8 cellular contexts compared by ENCODE assay signal in genomic region chr19:8514505-8515009, GRCh38. TPM values are rescaled to one million over a fixed set of nuclear protein-coding genes. Genes with fewer than 3 reads are reported as not detected.
DNase-seq lines count a peak whose midpoint lies in the region; ATAC-seq, FAIRE-seq and TF ChIP-seq lines count a peak whose summit lies in the region.
"Not testable (repeated sequence)": the region's sequence is repeated elsewhere in the genome, so short reads cannot be mapped to it uniquely, and the experiment has no call there.

No MANE protein-coding gene starts in this region.

- peak overlapping the region; percentile 96 for H3K4me3 Mint-ChIP-seq in activated naive CD8-positive, alpha-beta T cell treated with anti-CD3 and anti-CD28 coated beads, Interleukin-2, amount 10 ng/mL, durations not matched to agents 7 days and 5 days
- peak overlapping the region; percentile 94 for H3K4me3 Mint-ChIP-seq in nephron progenitor cell
- H3K4me3 Mint-ChIP-seq in stimulated activated naive B cell treated with anti-CD40 and anti-IgM and Interleukin-4, amounts not matched to agents 10 μg/mL and 1 μg/mL and 100 μg/mL, for 72 hours, result peak overlapping the region; percentile 96 to 97

- not testable (repeated sequence) for ATAC-seq in activated naive CD8-positive, alpha-beta T cell treated with anti-CD3 and anti-CD28 coated beads, Interleukin-2, amount 10 ng/mL, durations not matched to agents 7 days and 5 days (ENCODE audit: low read depth); stimulated activated naive B cell treated with anti-CD40 and anti-IgM and Interleukin-4, amounts not matched to agents 10 μg/mL and 1 μg/mL and 100 μg/mL, for 72 hours (replicated peaks)

- H3K4me1 ChIP-seq in SK-N-SH (ENCODE audit: control insufficient read depth in 1 of 2, insufficient read depth in 2 of 2, low read depth in 1 of 2, low read length in 1 of 2), result peaks cover 10 to 16% of the 10 kb centered on the region in 2 experiments; a peak in 3 of 4 replicates
- H3K4me1 ChIP-seq in H1 (replicated peaks in 1 of 4; ENCODE audit: control insufficient read depth in 3 of 4, insufficient read depth in 4 of 4, low read length in 3 of 4), result peaks cover 0 to 14% (median 8%) of the 10 kb centered on the region in 4 experiments; a peak in 6 of 7 replicates
- H3K4me1 ChIP-seq in iPS-20b (ENCODE audit: insufficient read depth, low read length), result not testable (repeated sequence)

- TF ChIP-seq CTCF in AG09309 (IDR thresholded peaks at IDR 0.05; ENCODE audit: control insufficient read depth, insufficient read depth, low read depth, low read length, missing control alignments); HFF-Myc (IDR thresholded peaks at IDR 0.05; ENCODE audit: low read depth, low read length, missing control alignments); SK-N-SH (IDR thresholded peaks at IDR 0.05); H1 (IDR thresholded peaks at IDR 0.05; ENCODE audit: control extremely low read depth in 1 of 3, insufficient read depth in 1 of 3, low read depth in 1 of 3, low read length in 3 of 3); nephron progenitor cell (IDR thresholded peaks at IDR 0.05): not testable (repeated sequence)

- TF ChIP-seq POLR2A in H1 (IDR thresholded peaks at IDR 0.05; ENCODE audit: control extremely low read depth in 1 of 2, low read depth in 2 of 2, low read length in 2 of 2), result not testable (repeated sequence)

- not testable (repeated sequence) for H3K27me3 ChIP-seq in SK-N-SH (ENCODE audit: insufficient read depth); H1 (replicated peaks in 1 of 4; ENCODE audit: control insufficient read depth in 3 of 4, extremely low read depth in 1 of 4, insufficient read depth in 3 of 4, low read length in 3 of 4); iPS-20b (ENCODE audit: insufficient read depth, low read length)

- peak overlapping the region; percentile 97; the same call in 1 of the 2 replicates for H2BK5ac ChIP-seq in H1 (ENCODE audit: low read depth, low read length)

- H3K23me2 ChIP-seq in H1 (ENCODE audit: low read depth, low read length), result not testable (repeated sequence)

- H4K20me1 ChIP-seq in SK-N-SH (ENCODE audit: insufficient read depth); H1 (replicated peaks in 1 of 2; ENCODE audit: control insufficient read depth in 1 of 2, insufficient read depth in 2 of 2, low read length in 2 of 2): not testable (repeated sequence)

- H2AFZ ChIP-seq in SK-N-SH (ENCODE audit: low read depth), result peak overlapping the region; percentile 86
- H2AFZ ChIP-seq in H1 (ENCODE audit: low read length), result not testable (repeated sequence)

- H3K9me3 Mint-ChIP-seq in activated naive CD8-positive, alpha-beta T cell treated with anti-CD3 and anti-CD28 coated beads, Interleukin-2, amount 10 ng/mL, durations not matched to agents 7 days and 5 days; nephron progenitor cell; stimulated activated naive B cell treated with anti-CD40 and anti-IgM and Interleukin-4, amounts not matched to agents 10 μg/mL and 1 μg/mL and 100 μg/mL, for 72 hours: not testable (repeated sequence)

- not testable (repeated sequence) for TF ChIP-seq RAD21 in SK-N-SH (IDR thresholded peaks at IDR 0.05; ENCODE audit: low read length); H1 (IDR thresholded peaks at IDR 0.05 in 1 of 2, conservative IDR thresholded peaks at IDR 0.05 in 1 of 2; ENCODE audit: low read depth in 2 of 2, low read length in 2 of 2)

- POLR2A ChIA-PET in SK-N-SH (lab: Yijun Ruan, JAX) (interaction anchor here (0.9 to 2.9 kb wide), 9 partner anchors 9 to 193 kb away, joined by 3 to 18 read pairs (median 5); partner anchors contain the start of genes HNRNPM, NDUFA7 and RPS28), H1 (lab: Charles Lee; ENCODE audit: partially characterized antibody) (interaction anchor here (0.6 to 4.5 kb wide), 13 partner anchors 10 to 1722 kb away, joined by 3 to 73 read pairs (median 4); partner anchors contain the start of genes RAB11B and TIMM44)
- POLR2A ChIA-PET in activated naive CD8-positive, alpha-beta T cell treated with anti-CD3 and anti-CD28 coated beads, Interleukin-2, amount 10 ng/mL, durations not matched to agents 7 days and 5 days (lab: Charles Lee), result interaction anchor here (0.6 to 7.9 kb wide), 18 partner anchors 10 to 1254 kb away, joined by 3 to 107 read pairs (median 16); partner anchors contain the start of genes HNRNPM, MARCHF2, MYO1F and NDUFA7

- peaks cover 41% of the 10 kb centered on the region for H3K4me1 Mint-ChIP-seq in activated naive CD8-positive, alpha-beta T cell treated with anti-CD3 and anti-CD28 coated beads, Interleukin-2, amount 10 ng/mL, durations not matched to agents 7 days and 5 days
- peaks cover 36% of the 10 kb centered on the region for H3K4me1 Mint-ChIP-seq in nephron progenitor cell
- H3K4me1 Mint-ChIP-seq in stimulated activated naive B cell treated with anti-CD40 and anti-IgM and Interleukin-4, amounts not matched to agents 10 μg/mL and 1 μg/mL and 100 μg/mL, for 72 hours, result peaks cover 21 to 35% of the 10 kb centered on the region in 2 donors

- not testable (repeated sequence) for FAIRE-seq in H1 (lab: Jason Lieb, UNC)

- H3K4me3 ChIP-seq in AG09309 (ENCODE audit: control insufficient read depth, low read depth, low read length) (peak overlapping the region; percentile 52), HFF-Myc (replicated peaks; ENCODE audit: low read depth, low read length) (peak overlapping the region; percentile 56), SK-N-SH (ENCODE audit: low read depth in 2 of 2, low read length in 1 of 2) (peak overlapping the region; percentile 63 to 65), H1 (ENCODE audit: extremely low read depth in 1 of 4, insufficient read depth in 2 of 4, low read depth in 3 of 4, low read length in 4 of 4) (peak overlapping the region; percentile 61 to 86 (median 76); a peak in 5 of 8 replicates), iPS-20b (ENCODE audit: low read length) (peak overlapping the region; percentile 77)

- peak overlapping the region; percentile 91; the same call in 1 of the 2 replicates for H3K4me2 ChIP-seq in SK-N-SH
- peak overlapping the region; percentile 43 to 91; a peak in 3 of 4 replicates for H3K4me2 ChIP-seq in H1 (ENCODE audit: insufficient read depth in 1 of 2, low read depth in 2 of 2, low read length in 2 of 2)

- H3F3A ChIP-seq in SK-N-SH (replicated peaks; ENCODE audit: insufficient read depth), result not testable (repeated sequence)

- DNase-seq in AG09309 (ENCODE audit: low read depth); HFF-Myc (ENCODE audit: extremely low read depth, low read depth); SK-N-SH; activated naive CD8-positive, alpha-beta T cell treated with anti-CD3 and anti-CD28 coated beads, Interleukin-2, amount 10 ng/mL, durations not matched to agents 7 days and 5 days; H1 (ENCODE audit: low read depth in 1 of 2, low spot score in 2 of 2); nephron progenitor cell; stimulated activated naive B cell treated with anti-CD40 and anti-IgM and Interleukin-4, amounts not matched to agents 10 μg/mL and 1 μg/mL and 100 μg/mL, for 72 hours: not testable (repeated sequence)

- H3K14ac ChIP-seq in H1 (ENCODE audit: insufficient read length), result not testable (repeated sequence)

- 74% methylated on average over 21 of the region's 21 CpGs for WGBS in SK-N-SH (ENCODE audit: low lambda C conversion rate)
- 89% methylated on average over 21 of the region's 21 CpGs; no CpG with 5 or more reads in 1 of the 2 experiments for WGBS in H1 (ENCODE audit: extremely low coverage in 1 of 2, insufficient coverage in 1 of 2, insufficient read length in 1 of 2, insufficient replicate concordance in 2 of 2, low coverage in 1 of 2, low lambda C conversion rate in 2 of 2, missing lambda C conversion rate in 1 of 2), 2 experiments

- H3K56ac ChIP-seq in H1 (replicated peaks; ENCODE audit: insufficient read length, low read depth, low read length), result not testable (repeated sequence)

- TF ChIP-seq EP300 in SK-N-SH (IDR thresholded peaks at IDR 0.05; ENCODE audit: borderline replicate concordance in 1 of 2, low read depth in 1 of 2, low read length in 1 of 2); H1 (IDR thresholded peaks at IDR 0.05; ENCODE audit: borderline replicate concordance in 1 of 2, low read depth in 2 of 2, low read length in 2 of 2): not testable (repeated sequence)

- not testable (repeated sequence) for H3K79me1 ChIP-seq in H1 (ENCODE audit: low read depth, low read length)

- H2BK15ac ChIP-seq in H1 (ENCODE audit: low read length), result not testable (repeated sequence)

- H3K9me2 ChIP-seq in SK-N-SH, result not testable (repeated sequence)

- H4K5ac ChIP-seq in H1 (ENCODE audit: insufficient read length, low read depth, low read length), result not testable (repeated sequence)

- not testable (repeated sequence) for H2BK120ac ChIP-seq in H1 (replicated peaks; ENCODE audit: low read depth, low read length)

- 0 out of 2 replicates have a peak overlapping the region, but pooled peaks have one; percentile 19 for H4K8ac ChIP-seq in H1 (ENCODE audit: extremely low read depth, insufficient read depth, low read length)

- not testable (repeated sequence) for H3K4ac ChIP-seq in H1 (replicated peaks; ENCODE audit: insufficient read length, low read depth, low read length)

- H4K91ac ChIP-seq in H1 (replicated peaks; ENCODE audit: insufficient read length, low read length), result not testable (repeated sequence)

- H3K27me3 Mint-ChIP-seq in activated naive CD8-positive, alpha-beta T cell treated with anti-CD3 and anti-CD28 coated beads, Interleukin-2, amount 10 ng/mL, durations not matched to agents 7 days and 5 days; stimulated activated naive B cell treated with anti-CD40 and anti-IgM and Interleukin-4, amounts not matched to agents 10 μg/mL and 1 μg/mL and 100 μg/mL, for 72 hours: not testable (repeated sequence)
- peaks cover 21% of the 10 kb centered on the region for H3K27me3 Mint-ChIP-seq in nephron progenitor cell (ENCODE audit: low read depth, poor library complexity)

- H2AK5ac ChIP-seq in H1 (ENCODE audit: low read depth, low read length), result not testable (repeated sequence)

- H3K9me3 ChIP-seq in SK-N-SH; H1 (ENCODE audit: insufficient read depth in 2 of 2, low read depth in 1 of 2, low read length in 1 of 2); iPS-20b (ENCODE audit: insufficient read depth, low read depth, low read length): not testable (repeated sequence)

- peak overlapping the region; percentile 86; the same call in 1 of the 2 replicates for H3K18ac ChIP-seq in H1 (ENCODE audit: extremely low read depth, low read length)

- H3K9ac ChIP-seq in SK-N-SH (peak overlapping the region; percentile 94; the same call in 1 of the 2 replicates), iPS-20b (ENCODE audit: low read depth, low read length) (peak overlapping the region; percentile 85; the same call in 1 of the 2 replicates)
- not testable (repeated sequence) for H3K9ac ChIP-seq in H1 (replicated peaks in 1 of 4; ENCODE audit: extremely low read depth in 1 of 4, low read depth in 3 of 4, low read length in 3 of 4)

- not testable (repeated sequence) for H3K23ac ChIP-seq in H1 (ENCODE audit: insufficient read length)

- H3K36me3 Mint-ChIP-seq in activated naive CD8-positive, alpha-beta T cell treated with anti-CD3 and anti-CD28 coated beads, Interleukin-2, amount 10 ng/mL, durations not matched to agents 7 days and 5 days; nephron progenitor cell (ENCODE audit: low read depth): not testable (repeated sequence)
- H3K36me3 Mint-ChIP-seq in stimulated activated naive B cell treated with anti-CD40 and anti-IgM and Interleukin-4, amounts not matched to agents 10 μg/mL and 1 μg/mL and 100 μg/mL, for 72 hours, result peaks cover 10 to 11% of the 10 kb centered on the region in 2 donors

- CTCF ChIA-PET in SK-N-SH (lab: Yijun Ruan, JAX), result interaction anchor here (0.7 to 1.9 kb wide), 5 partner anchors 9 to 178 kb away, joined by 3 to 7 read pairs (median 4); no protein-coding TSS in a partner anchor
- CTCF ChIA-PET in H1 (lab: Charles Lee; ENCODE audit: partially characterized antibody), result interaction anchor here (1.0 to 2.2 kb wide), 8 partner anchors 9 to 64 kb away, joined by 3 to 15 read pairs (median 4); no protein-coding TSS in a partner anchor

- H3K79me2 ChIP-seq in SK-N-SH (ENCODE audit: insufficient read depth); H1 (ENCODE audit: control insufficient read depth in 1 of 2, insufficient read depth in 2 of 2, low read length in 2 of 2): not testable (repeated sequence)

- peak overlapping the region; percentile 96 for H3K27ac Mint-ChIP-seq in activated naive CD8-positive, alpha-beta T cell treated with anti-CD3 and anti-CD28 coated beads, Interleukin-2, amount 10 ng/mL, durations not matched to agents 7 days and 5 days
- H3K27ac Mint-ChIP-seq in nephron progenitor cell, result not testable (repeated sequence)
- peak overlapping the region; percentile 100 for H3K27ac Mint-ChIP-seq in stimulated activated naive B cell treated with anti-CD40 and anti-IgM and Interleukin-4, amounts not matched to agents 10 μg/mL and 1 μg/mL and 100 μg/mL, for 72 hours

- not testable (repeated sequence) for H2BK20ac ChIP-seq in H1 (ENCODE audit: low read length)

- not testable (repeated sequence) for H2BK12ac ChIP-seq in H1 (ENCODE audit: low read depth, low read length)

- H3K27ac ChIP-seq in SK-N-SH (ENCODE audit: low read depth in 2 of 2, low read length in 1 of 2), result peak overlapping the region; percentile 89 to 93
- H3K27ac ChIP-seq in H1 (ENCODE audit: low read depth, low read length); iPS-20b (ENCODE audit: low read length): not testable (repeated sequence)

- not testable (repeated sequence) for H3K36me3 ChIP-seq in SK-N-SH (replicated peaks in 1 of 2; ENCODE audit: control insufficient read depth in 1 of 2, insufficient read depth in 2 of 2, low read length in 1 of 2); H1 (ENCODE audit: control insufficient read depth in 2 of 4, insufficient read depth in 4 of 4, low read length in 3 of 4); iPS-20b (ENCODE audit: insufficient read depth, low read depth, low read length)

RNA-seq across cellular contexts. Expression of gene ZNF414, which starts 0.6 kb away (rescaled TPM):
- polyA plus RNA-seq in SK-N-SH (2012; rRNA removed) (12.2 and 17.0 TPM in 2 replicates), H1 (2011; rRNA removed) (9.7 and 21.4 TPM in 2 replicates)
- 9.5 and 16.5 TPM in 2 replicates for polyA plus RNA-seq in SK-N-SH (2012; cell fraction: cytosol; rRNA removed)
- polyA plus RNA-seq in SK-N-SH (2012; cell fraction: nucleus; rRNA removed), result 50.0 and 82.9 TPM in 2 replicates
- 10 to 100 TPM; 38.2 to 40.5 TPM for total RNA-seq in activated naive CD8-positive, alpha-beta T cell treated with anti-CD3 and anti-CD28 coated beads, Interleukin-2, amount 10 ng/mL, durations not matched to agents 7 days and 5 days
- total RNA-seq in H1 (2021; fragmentation: NEBNext Ultra II Directional; extraction: Animal tissue kit (Norgen Biotek cat#: 25700)), result 23.6 and 26.8 TPM in 2 replicates
- polyA plus RNA-seq in H1 (2011; cell fraction: cytosol; rRNA removed), result 8.3 TPM
- 27.5 TPM for polyA plus RNA-seq in H1 (2011; cell fraction: nucleus; rRNA removed)
- polyA plus RNA-seq in H1 (2012, experiment 1 of 2), result 9.8 to 38.9 TPM (median 29.3 TPM) in 4 replicates
- 39.1 TPM for polyA plus RNA-seq in H1 (2012, experiment 2 of 2)
- polyA plus RNA-seq in H1 (2013, experiment 1 of 2), result 25.1 TPM
- polyA plus RNA-seq in H1 (2013, experiment 2 of 2), result 24.7 TPM
- polyA minus RNA-seq in H1 (2011; rRNA and poly(A)+ RNA removed), result 3.3 and 5.1 TPM in 2 replicates
- 21.7 TPM for polyA minus RNA-seq in H1 (2011; cell fraction: cytosol; rRNA and poly(A)+ RNA removed)
- 17.1 TPM for polyA minus RNA-seq in H1 (2011; cell fraction: nucleus; rRNA and poly(A)+ RNA removed)

RNA-seq across cellular contexts. Expression of gene PRAM1, which starts 12.1 kb away (rescaled TPM):
- polyA plus RNA-seq in SK-N-SH (2012; rRNA removed) (0.15 and 0.18 TPM in 2 replicates), H1 (2011; rRNA removed) (0.06 and 0.17 TPM in 2 replicates)
- polyA plus RNA-seq in SK-N-SH (2012; cell fraction: cytosol; rRNA removed), result 0.03 TPM in 1 of 2 replicates, not detected in the other
- polyA plus RNA-seq in SK-N-SH (2012; cell fraction: nucleus; rRNA removed), result 1.4 and 1.6 TPM in 2 replicates
- total RNA-seq in activated naive CD8-positive, alpha-beta T cell treated with anti-CD3 and anti-CD28 coated beads, Interleukin-2, amount 10 ng/mL, durations not matched to agents 7 days and 5 days, result 1 to 10 TPM; 2.3 to 2.5 TPM
- 0.23 and 0.43 TPM in 2 replicates for total RNA-seq in H1 (2021; fragmentation: NEBNext Ultra II Directional; extraction: Animal tissue kit (Norgen Biotek cat#: 25700))
- polyA plus RNA-seq in H1 (2011; cell fraction: cytosol; rRNA removed), result 0.21 TPM
- polyA plus RNA-seq in H1 (2011; cell fraction: nucleus; rRNA removed), result 0.83 TPM
- polyA plus RNA-seq in H1 (2012, experiment 1 of 2), result 0.21 to 0.47 TPM (median 0.39 TPM) in 4 replicates
- not detected for polyA plus RNA-seq in H1 (2012, experiment 2 of 2)
- polyA plus RNA-seq in H1 (2013, experiment 1 of 2), result 0.24 TPM
- polyA plus RNA-seq in H1 (2013, experiment 2 of 2), result 0.31 TPM
- polyA minus RNA-seq in H1 (2011; rRNA and poly(A)+ RNA removed), result not detected in 2 replicates
- not detected for polyA minus RNA-seq in H1 (2011; cell fraction: cytosol; rRNA and poly(A)+ RNA removed)
- polyA minus RNA-seq in H1 (2011; cell fraction: nucleus; rRNA and poly(A)+ RNA removed), result not detected
